Comparison of ENCODE assay signal across 15 cellular contexts in genomic region chr10:102436312-102436711, GRCh38. TPM values are rescaled to one million over a fixed set of nuclear protein-coding genes. Genes with fewer than 3 reads are reported as not detected.
DNase-seq lines count a peak whose midpoint lies in the region; ATAC-seq and TF ChIP-seq lines count a peak whose summit lies in the region.
"Had no signal": no experiment of that assay in that cellular context is flagged by ENCODE, and none has a peak within 500 bp of the region (broad histone marks: within the 10 kb centered on the region; RNA-seq: fewer than 3 reads in every experiment).

No MANE protein-coding gene starts in this region.

- no peak for DNase-seq in activated T-cell treated with anti-CD3 and anti-CD28 coated beads, Interleukin-2, amount 50 U/mL, for 24 hours
- no peak for DNase-seq in activated T-cell treated with anti-CD3 and anti-CD28 coated beads, Interleukin-2, amount 50 U/mL, for 48 hours
- no peak for DNase-seq in activated T-helper 1 cell treated with anti-CD3 and anti-CD28 coated beads, Interleukin-12 subunit alpha, Interleukin-12 subunit beta, Interleukin-2, Interleukin-4 antibody, amounts not matched to agents 30 ng/mL and 10 ng/mL and 1 ng/mL, durations not matched to agents 14 hours and 24 hours and 36 hours (ENCODE audit: low spot score)
- DNase-seq in left lung (no peak), NCI-H1105 treated with DMSO at 0.1 percent for 48 hours (lab: John Stamatoyannopoulos, UW) (no peak)
- DNase-seq in stimulated activated effector memory CD8-positive, alpha-beta T cell treated with anti-CD3 and anti-CD28 coated beads, Interleukin-12 subunit alpha, Interleukin-12 subunit beta, amount 100 ng/mL, for 72 hours (ENCODE audit: low spot score in 2 of 2): no peak
- DNase-seq: glutamatergic neuron, left ventricle myocardium superior, NCI-H526 treated with DMSO at 0.1 percent for 48 hours, retina, SHP77 treated with DMSO at 0.1 percent for 48 hours, tibial artery had no signal

- no peaks in the 10 kb centered on the region for H3K36me3 ChIP-seq in left lung
- H3K36me3 ChIP-seq: tibial artery had no signal

- H3K4me3 Mint-ChIP-seq in activated T-cell treated with anti-CD3 and anti-CD28 coated beads, Interleukin-2, amount 50 U/mL, for 24 hours: peak overlapping the region; percentile 79
- peak overlapping the region; percentile 98 for H3K4me3 Mint-ChIP-seq in activated T-helper 1 cell treated with anti-CD3 and anti-CD28 coated beads, Interleukin-12 subunit alpha, Interleukin-12 subunit beta, Interleukin-2, Interleukin-4 antibody, amounts not matched to agents 30 ng/mL and 10 ng/mL and 1 ng/mL, durations not matched to agents 14 hours and 24 hours and 36 hours
- H3K4me3 Mint-ChIP-seq in stimulated activated effector memory CD8-positive, alpha-beta T cell treated with anti-CD3 and anti-CD28 coated beads, Interleukin-12 subunit alpha, Interleukin-12 subunit beta, amount 100 ng/mL, for 72 hours: peak overlapping the region; percentile 90

- H3K27ac ChIP-seq in left lung: peak overlapping the region; percentile 77 to 84
- H3K27ac ChIP-seq: tibial artery had no signal

- H3K9me3 ChIP-seq in left lung: no peaks in the 10 kb centered on the region
- H3K9me3 ChIP-seq: tibial artery had no signal

- peak overlapping the region; percentile 93 for H3K27ac Mint-ChIP-seq in activated T-cell treated with anti-CD3 and anti-CD28 coated beads, Interleukin-2, amount 50 U/mL, for 24 hours
- H3K27ac Mint-ChIP-seq in activated T-helper 1 cell treated with anti-CD3 and anti-CD28 coated beads, Interleukin-12 subunit alpha, Interleukin-12 subunit beta, Interleukin-2, Interleukin-4 antibody, amounts not matched to agents 30 ng/mL and 10 ng/mL and 1 ng/mL, durations not matched to agents 14 hours and 24 hours and 36 hours: peak overlapping the region; percentile 86
- peak overlapping the region; percentile 95 for H3K27ac Mint-ChIP-seq in stimulated activated effector memory CD8-positive, alpha-beta T cell treated with anti-CD3 and anti-CD28 coated beads, Interleukin-12 subunit alpha, Interleukin-12 subunit beta, amount 100 ng/mL, for 72 hours

- no peaks in the 10 kb centered on the region for H3K9me3 Mint-ChIP-seq in activated T-cell treated with anti-CD3 and anti-CD28 coated beads, Interleukin-2, amount 50 U/mL, for 24 hours
- H3K9me3 Mint-ChIP-seq in activated T-helper 1 cell treated with anti-CD3 and anti-CD28 coated beads, Interleukin-12 subunit alpha, Interleukin-12 subunit beta, Interleukin-2, Interleukin-4 antibody, amounts not matched to agents 30 ng/mL and 10 ng/mL and 1 ng/mL, durations not matched to agents 14 hours and 24 hours and 36 hours: no peaks in the 10 kb centered on the region
- H3K9me3 Mint-ChIP-seq in stimulated activated effector memory CD8-positive, alpha-beta T cell treated with anti-CD3 and anti-CD28 coated beads, Interleukin-12 subunit alpha, Interleukin-12 subunit beta, amount 100 ng/mL, for 72 hours: no peaks in the 10 kb centered on the region

- H3K36me3 Mint-ChIP-seq in activated T-cell treated with anti-CD3 and anti-CD28 coated beads, Interleukin-2, amount 50 U/mL, for 24 hours (ENCODE audit: low read depth): peaks cover 36% of the 10 kb centered on the region
- peaks cover 16% of the 10 kb centered on the region for H3K36me3 Mint-ChIP-seq in activated T-helper 1 cell treated with anti-CD3 and anti-CD28 coated beads, Interleukin-12 subunit alpha, Interleukin-12 subunit beta, Interleukin-2, Interleukin-4 antibody, amounts not matched to agents 30 ng/mL and 10 ng/mL and 1 ng/mL, durations not matched to agents 14 hours and 24 hours and 36 hours (ENCODE audit: low read depth)
- peaks cover 8% of the 10 kb centered on the region for H3K36me3 Mint-ChIP-seq in stimulated activated effector memory CD8-positive, alpha-beta T cell treated with anti-CD3 and anti-CD28 coated beads, Interleukin-12 subunit alpha, Interleukin-12 subunit beta, amount 100 ng/mL, for 72 hours

- H3K4me1 ChIP-seq in left lung: peaks cover 13 to 52% of the 10 kb centered on the region in 2 donors

- no peak for TF ChIP-seq CTCF in left lung (IDR thresholded peaks at IDR 0.05)

- no peaks in the 10 kb centered on the region for H3K27me3 ChIP-seq in left lung

- H3K4me3 ChIP-seq in left lung: peak overlapping the region; percentile 15 to 38

- ATAC-seq in left lung (no peak), HG03442 (IDR thresholded peaks at IDR 0.05; ENCODE audit: unreplicated experiment) (no peak), HG03196 (IDR thresholded peaks at IDR 0.05; ENCODE audit: unreplicated experiment) (no peak)
- no peak for ATAC-seq in stimulated activated effector memory CD8-positive, alpha-beta T cell treated with anti-CD3 and anti-CD28 coated beads, Interleukin-12 subunit alpha, Interleukin-12 subunit beta, amount 100 ng/mL, for 72 hours
- ATAC-seq: left ventricle myocardium superior had no signal

- no peaks in the 10 kb centered on the region for H3K27me3 Mint-ChIP-seq in activated T-cell treated with anti-CD3 and anti-CD28 coated beads, Interleukin-2, amount 50 U/mL, for 24 hours
- H3K27me3 Mint-ChIP-seq in activated T-helper 1 cell treated with anti-CD3 and anti-CD28 coated beads, Interleukin-12 subunit alpha, Interleukin-12 subunit beta, Interleukin-2, Interleukin-4 antibody, amounts not matched to agents 30 ng/mL and 10 ng/mL and 1 ng/mL, durations not matched to agents 14 hours and 24 hours and 36 hours (ENCODE audit: insufficient read depth): no peaks in the 10 kb centered on the region

- intact Hi-C loops in activated T-helper 1 cell treated with anti-CD3 and anti-CD28 coated beads, Interleukin-12 subunit alpha, Interleukin-12 subunit beta, Interleukin-2, Interleukin-4 antibody, amounts not matched to agents 30 ng/mL and 10 ng/mL and 1 ng/mL, durations not matched to agents 14 hours and 24 hours and 36 hours (cut with micrococcal nuclease): no loop called here
- intact Hi-C loops in left lung (cut with DNase I): no loop called here

- H3K4me1 Mint-ChIP-seq in activated T-cell treated with anti-CD3 and anti-CD28 coated beads, Interleukin-2, amount 50 U/mL, for 24 hours (ENCODE audit: low read depth): peaks cover 54% of the 10 kb centered on the region
- peaks cover 61% of the 10 kb centered on the region for H3K4me1 Mint-ChIP-seq in activated T-helper 1 cell treated with anti-CD3 and anti-CD28 coated beads, Interleukin-12 subunit alpha, Interleukin-12 subunit beta, Interleukin-2, Interleukin-4 antibody, amounts not matched to agents 30 ng/mL and 10 ng/mL and 1 ng/mL, durations not matched to agents 14 hours and 24 hours and 36 hours (ENCODE audit: low read depth)
- peaks cover 65% of the 10 kb centered on the region for H3K4me1 Mint-ChIP-seq in stimulated activated effector memory CD8-positive, alpha-beta T cell treated with anti-CD3 and anti-CD28 coated beads, Interleukin-12 subunit alpha, Interleukin-12 subunit beta, amount 100 ng/mL, for 72 hours

RNA-seq across cellular contexts. Expression of gene CUEDC2, which starts 3.9 kb away (rescaled TPM):
- 59.0 and 59.4 TPM in 2 replicates for total RNA-seq in activated T-helper 1 cell treated with anti-CD3 and anti-CD28 coated beads, Interleukin-12 subunit alpha, Interleukin-12 subunit beta, Interleukin-2, Interleukin-4 antibody, amounts not matched to agents 30 ng/mL and 10 ng/mL and 1 ng/mL, durations not matched to agents 14 hours and 24 hours and 36 hours
- 10 to 100 TPM; 47.0 to 48.2 TPM for total RNA-seq in left lung

RNA-seq across cellular contexts. Expression of gene C10orf95, which starts 15.0 kb away (rescaled TPM):
- 0.29 and 0.37 TPM in 2 replicates for total RNA-seq in activated T-helper 1 cell treated with anti-CD3 and anti-CD28 coated beads, Interleukin-12 subunit alpha, Interleukin-12 subunit beta, Interleukin-2, Interleukin-4 antibody, amounts not matched to agents 30 ng/mL and 10 ng/mL and 1 ng/mL, durations not matched to agents 14 hours and 24 hours and 36 hours
- 1 to 10 TPM; 5.6 to 7.3 TPM for total RNA-seq in left lung
- total RNA-seq: dermis microvascular lymphatic vessel endothelial cell, left ventricle myocardium superior had no signal

RNA-seq across cellular contexts. Expression of gene FBXL15, which starts 15.7 kb away (rescaled TPM):
- total RNA-seq in activated T-helper 1 cell treated with anti-CD3 and anti-CD28 coated beads, Interleukin-12 subunit alpha, Interleukin-12 subunit beta, Interleukin-2, Interleukin-4 antibody, amounts not matched to agents 30 ng/mL and 10 ng/mL and 1 ng/mL, durations not matched to agents 14 hours and 24 hours and 36 hours: 14.5 and 18.5 TPM in 2 replicates
- 10 to 100 TPM; 17.4 to 18.7 TPM for total RNA-seq in left lung

RNA-seq across cellular contexts. Expression of gene PSD, which starts 17.7 kb away (rescaled TPM):
- total RNA-seq in activated T-helper 1 cell treated with anti-CD3 and anti-CD28 coated beads, Interleukin-12 subunit alpha, Interleukin-12 subunit beta, Interleukin-2, Interleukin-4 antibody, amounts not matched to agents 30 ng/mL and 10 ng/mL and 1 ng/mL, durations not matched to agents 14 hours and 24 hours and 36 hours: 9.9 and 10.6 TPM in 2 replicates
- 1 to 10 TPM; 1.4 to 5.4 TPM for total RNA-seq in left lung

RNA-seq across cellular contexts. Expression of gene NFKB2, which starts 40.8 kb away (rescaled TPM):
- 307 and 322 TPM in 2 replicates for total RNA-seq in activated T-helper 1 cell treated with anti-CD3 and anti-CD28 coated beads, Interleukin-12 subunit alpha, Interleukin-12 subunit beta, Interleukin-2, Interleukin-4 antibody, amounts not matched to agents 30 ng/mL and 10 ng/mL and 1 ng/mL, durations not matched to agents 14 hours and 24 hours and 36 hours
- total RNA-seq in left lung: 10 to 100 TPM; 37.0 to 50.2 TPM
